ENCODE assay signal across 8 cellular contexts in the genomic region with DNA sequence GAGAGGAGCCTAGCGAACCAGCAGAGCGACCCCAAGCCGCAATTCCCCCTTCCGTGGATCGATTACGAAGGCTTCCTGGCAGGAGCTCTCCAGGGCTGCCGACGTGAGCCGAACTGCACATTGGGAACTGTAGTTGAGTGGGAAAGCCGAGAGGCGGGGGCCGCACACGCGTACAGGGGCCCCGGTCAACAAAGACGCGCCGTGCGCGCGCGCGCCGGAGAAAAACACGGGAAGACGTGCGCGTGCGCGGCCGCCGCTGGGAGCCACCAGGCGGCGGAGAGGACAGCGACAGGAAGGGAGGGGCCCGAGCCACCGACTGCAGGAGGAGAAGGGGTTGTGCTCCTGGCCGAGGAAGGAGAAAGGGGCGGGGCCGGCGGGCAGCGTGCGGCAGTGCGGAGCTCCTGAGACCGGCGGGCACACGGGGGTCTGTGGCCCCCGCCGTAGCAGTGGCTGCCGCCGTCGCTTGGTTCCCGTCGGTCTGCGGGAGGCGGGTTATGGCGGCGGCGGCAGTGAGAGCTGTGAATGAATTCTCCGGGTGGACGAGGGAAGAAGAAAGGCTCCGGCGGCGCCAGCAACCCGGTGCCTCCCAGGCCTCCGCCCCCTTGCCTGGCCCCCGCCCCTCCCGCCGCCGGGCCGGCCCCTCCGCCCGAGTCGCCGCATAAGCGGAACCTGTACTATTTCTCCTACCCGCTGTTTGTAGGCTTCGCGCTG. TPM values are rescaled to one million over a fixed set of nuclear protein-coding genes. Genes with fewer than 3 reads are reported as not detected.
DNase-seq lines count a peak whose midpoint lies in the region; ATAC-seq and TF ChIP-seq lines count a peak whose summit lies in the region.

A gene with protein sequence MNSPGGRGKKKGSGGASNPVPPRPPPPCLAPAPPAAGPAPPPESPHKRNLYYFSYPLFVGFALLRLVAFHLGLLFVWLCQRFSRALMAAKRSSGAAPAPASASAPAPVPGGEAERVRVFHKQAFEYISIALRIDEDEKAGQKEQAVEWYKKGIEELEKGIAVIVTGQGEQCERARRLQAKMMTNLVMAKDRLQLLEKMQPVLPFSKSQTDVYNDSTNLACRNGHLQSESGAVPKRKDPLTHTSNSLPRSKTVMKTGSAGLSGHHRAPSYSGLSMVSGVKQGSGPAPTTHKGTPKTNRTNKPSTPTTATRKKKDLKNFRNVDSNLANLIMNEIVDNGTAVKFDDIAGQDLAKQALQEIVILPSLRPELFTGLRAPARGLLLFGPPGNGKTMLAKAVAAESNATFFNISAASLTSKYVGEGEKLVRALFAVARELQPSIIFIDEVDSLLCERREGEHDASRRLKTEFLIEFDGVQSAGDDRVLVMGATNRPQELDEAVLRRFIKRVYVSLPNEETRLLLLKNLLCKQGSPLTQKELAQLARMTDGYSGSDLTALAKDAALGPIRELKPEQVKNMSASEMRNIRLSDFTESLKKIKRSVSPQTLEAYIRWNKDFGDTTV (plus strand): TSS at position 247 of the 711 bp plus-strand sequence. CDS start 276 bp downstream, at position 523.

- H3K36me3 Mint-ChIP-seq in T-helper 17 cell (ENCODE audit: low read depth) (peaks cover 3% of the 10 kb centered on the region), progenitor cell of endocrine pancreas (ENCODE audit: insufficient read depth) (peaks cover 3% of the 10 kb centered on the region)

- ATAC-seq in GM18498 (IDR thresholded peaks at IDR 0.05; ENCODE audit: unreplicated experiment) = peak; percentile 97
- peak; percentile 95 for ATAC-seq in HG02938 (IDR thresholded peaks at IDR 0.05; ENCODE audit: unreplicated experiment)
- peak; percentile 90 for ATAC-seq in T-helper 17 cell

- H3K4me1 Mint-ChIP-seq in T-helper 17 cell (peaks cover 26% of the 10 kb centered on the region), progenitor cell of endocrine pancreas (ENCODE audit: low read depth) (peaks cover 11% of the 10 kb centered on the region)

- H3K9me3 ChIP-seq in T-helper 17 cell (ENCODE audit: control insufficient read depth, low read length, poor library complexity, severe bottlenecking) = no peaks in the 10 kb centered on the region
- no peaks in the 10 kb centered on the region for H3K9me3 ChIP-seq in left ventricle myocardium inferior (replicated peaks)

- no peaks in the 10 kb centered on the region for H3K27me3 ChIP-seq in left ventricle myocardium inferior (ENCODE audit: low read depth)

- intact Hi-C loops in left ventricle myocardium inferior (cut with micrococcal nuclease) = no loop called here

- no peaks in the 10 kb centered on the region for H3K9me3 Mint-ChIP-seq in progenitor cell of endocrine pancreas (ENCODE audit: low read depth)

- no peaks in the 10 kb centered on the region for H3K36me3 ChIP-seq in left ventricle myocardium inferior

- peaks cover 52% of the 10 kb centered on the region for H3K4me1 ChIP-seq in left ventricle myocardium inferior

- no peaks in the 10 kb centered on the region for H3K27me3 Mint-ChIP-seq in T-helper 17 cell
- H3K27me3 Mint-ChIP-seq in progenitor cell of endocrine pancreas = no peaks in the 10 kb centered on the region

- H3K4me3 Mint-ChIP-seq in T-helper 17 cell (peak within 1 kb of the TSS; percentile 95), progenitor cell of endocrine pancreas (ENCODE audit: low read depth) (peak within 1 kb of the TSS; percentile 98)

- H3K4me3 ChIP-seq in left ventricle myocardium inferior = peak within 1 kb of the TSS; percentile 91

- TF ChIP-seq CTCF in left ventricle myocardium inferior (IDR thresholded peaks at IDR 0.05; ENCODE audit: borderline replicate concordance) = peak; percentile 79
- peak; percentile 55 for TF ChIP-seq CTCF in progenitor cell of endocrine pancreas (IDR thresholded peaks at IDR 0.05; ENCODE audit: unreplicated experiment)

- H3K27ac ChIP-seq in left ventricle myocardium inferior (replicated peaks) = peak within 1 kb of the TSS; percentile 96

- peak; percentile 97 for DNase-seq in NCI-H1694 treated with DMSO at 0.1 percent for 48 hours (lab: John Stamatoyannopoulos, UW)
- DNase-seq in T-helper 17 cell = peak; percentile 89 to 96 (median 95)
- DNase-seq in amygdala (lab: John Stamatoyannopoulos, UW) = peak; percentile 45 to 98 (median 94)
- peak; percentile 99 for DNase-seq in left ventricle myocardium inferior
- peak; percentile 97 for DNase-seq in progenitor cell of endocrine pancreas (ENCODE audit: low spot score, unreplicated experiment)
- DNase-seq in ureter (ENCODE audit: low spot score) = peak; percentile 96

- peak within 1 kb of the TSS; percentile 93 for H3K27ac Mint-ChIP-seq in T-helper 17 cell
- H3K27ac Mint-ChIP-seq in progenitor cell of endocrine pancreas = peak within 1 kb of the TSS; percentile 99

RNA-seq across cellular contexts. Expression of the gene that starts here (rescaled TPM):
- total RNA-seq in T-helper 17 cell = 10 to 100 TPM; 15.8 to 16.8 TPM
- 8.7 TPM for total RNA-seq in left ventricle myocardium inferior
- total RNA-seq in progenitor cell of endocrine pancreas = 36.0 and 36.8 TPM in 2 replicates
- total RNA-seq in ureter = 19.2 TPM

Comparison
In these comparisons a context has a peak if more than half of its experiments do, and no peak if none do; other contexts are left out.
1. Peak in every context shown above with its lines: DNase-seq, ATAC-seq, H3K4me3 ChIP-seq and H3K27ac ChIP-seq.